Comparison of ENCODE assay signal across 1 cellular context in genomic region chr6:33547499-33547898, GRCh38.
TF ChIP-seq lines count a peak whose summit lies in the region.

No MANE protein-coding gene starts in this region.

TF ChIP-seq in GM23338, 12 proteins besides CTCF, POLR2A, EP300 and RAD21:
- no peak for TF ChIP-seq CREB1 (CRISPR knock-in tag; IDR thresholded peaks at IDR 0.05; ENCODE audit: low read depth)
